In genomic region chr7:36931892-36932291, GRCh38 we compare ENCODE assay signal across 8 cellular contexts.
"Had no signal": no experiment of that assay in that cellular context is flagged by ENCODE, and none has a peak within 500 bp of the region (broad histone marks: within the 10 kb centered on the region; RNA-seq: fewer than 3 reads in every experiment).

No MANE protein-coding gene starts in this region.

- ATAC-seq: HepG2 had no signal

- H3K9ac ChIP-seq: KMS-11 had no signal

- H3K27me3 Mint-ChIP-seq: IgD-negative memory B cell had no signal

- H3K27ac ChIP-seq: HL-60, KMS-11 had no signal

- H3K27ac Mint-ChIP-seq: IgD-negative memory B cell had no signal

- DNase-seq: IMR-90, KBM-7, KG1 had no signal

- H3K4me2 ChIP-seq: KMS-11 had no signal

- H3K4me3 Mint-ChIP-seq: IgD-negative memory B cell had no signal

- FAIRE-seq: HepG2, HTR-8/SVneo had no signal
